11 cellular contexts compared by ENCODE assay signal in the genomic region with DNA sequence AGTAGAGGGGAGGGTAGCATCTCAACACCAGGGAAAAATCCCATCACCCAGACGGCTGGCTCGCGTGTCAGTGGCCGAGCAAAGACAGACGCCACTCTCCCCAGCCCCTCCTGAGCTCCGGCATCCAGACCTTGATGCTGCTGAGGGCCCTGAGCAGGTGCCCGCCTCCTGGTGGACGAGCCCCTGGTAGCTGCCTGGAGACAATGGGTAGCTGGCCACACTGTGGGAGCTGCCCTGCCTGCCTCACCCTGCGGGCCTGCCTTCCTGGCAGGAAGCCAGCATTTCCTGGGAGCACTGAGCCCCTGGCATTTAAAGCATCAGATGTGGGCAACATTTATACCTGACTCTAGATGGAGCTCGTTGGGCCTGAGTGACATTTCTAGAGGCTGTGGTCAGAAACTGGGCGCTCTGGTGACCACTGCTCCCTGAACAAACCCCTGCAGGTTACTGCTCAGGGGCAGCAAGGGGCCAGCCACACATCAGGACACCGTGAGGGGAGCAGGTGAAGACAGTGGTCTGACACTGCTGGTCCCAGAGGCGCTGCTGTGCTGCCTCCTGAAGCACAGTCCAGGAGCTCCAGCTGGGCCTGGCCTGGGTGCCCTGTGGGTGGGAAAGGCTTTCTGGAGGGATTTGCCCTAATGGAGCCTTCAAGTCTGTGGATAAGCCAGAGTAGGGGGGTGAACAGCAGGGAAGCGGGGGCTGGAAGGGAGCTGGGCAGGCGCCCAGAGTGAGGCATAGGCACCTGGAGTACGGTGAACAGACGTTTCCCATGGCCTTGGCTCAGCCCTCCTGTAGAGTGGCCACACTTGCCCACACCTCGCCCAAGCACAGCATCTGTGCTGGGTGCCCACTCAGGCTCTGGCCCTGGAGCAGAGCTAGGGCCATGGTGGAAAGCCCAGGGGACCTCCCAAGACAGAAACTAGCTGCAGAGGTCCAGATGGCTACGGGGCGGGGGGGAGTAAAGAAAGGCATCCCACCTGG.
DNase-seq lines count a peak whose midpoint lies in the region; ATAC-seq, FAIRE-seq and TF ChIP-seq lines count a peak whose summit lies in the region.
"Had no signal": no experiment of that assay in that cellular context is flagged by ENCODE, and none has a peak within 500 bp of the region (broad histone marks: within the 10 kb centered on the region; RNA-seq: fewer than 3 reads in every experiment).

No MANE protein-coding gene starts in this region.

- peaks cover 0 to 3% of the 10 kb centered on the region in 2 experiments; a peak in 2 of 5 replicates for H3K27me3 ChIP-seq in HepG2 (ENCODE audit: control insufficient read depth in 1 of 2, insufficient read depth in 2 of 2, low read length in 2 of 2)
- H3K27me3 ChIP-seq: body of pancreas had no signal

- intact Hi-C loops in HepG2 (cut with micrococcal nuclease; ENCODE audit: unreplicated experiment) = loop anchor here (1.0 to 2.0 kb wide), 2 partner anchors 62 to 82 kb away; no protein-coding TSS in a partner anchor

- in situ Hi-C loops in HepG2 (cut with HindIII; ENCODE audit: extremely low pct_ligation_motif_present, low pct_unique_long_range_greater_than_20kb) = loop anchor here (5.0 kb wide), 1 partner anchor 83 kb away; no protein-coding TSS in a partner anchor

- TF ChIP-seq POLR2A in HepG2 (IDR thresholded peaks at IDR 0.05; ENCODE audit: insufficient read depth in 1 of 2, low read depth in 2 of 2, low read length in 2 of 2) = no peak

- no peak for DNase-seq in D721Med (ENCODE audit: insufficient read length, low spot score)
- DNase-seq in HK-2 (ENCODE audit: unreplicated experiment) = peak; percentile 66
- peak; percentile 49 for DNase-seq in SK-N-DZ (ENCODE audit: low spot score)
- DNase-seq in HepG2 (ENCODE audit: low spot score) = peak; percentile 27
- no peak for DNase-seq in dermis blood vessel endothelial cell
- DNase-seq: activated B cell treated with CpG ODN at 0.5 μM for 24 hours, hippocampal formation had no signal

- CTCF ChIA-PET in HepG2 (lab: Yijun Ruan, JAX; ENCODE audit: low intra/inter-chr PET ratio, low total read pairs) = interaction anchor here (0.8 kb wide), 1 partner anchor 82 kb away, joined by 3 read pairs; no protein-coding TSS in a partner anchor

- H3K4me2 ChIP-seq in HepG2 (ENCODE audit: low read depth, low read length) = no peak overlapping the region

- no peaks in the 10 kb centered on the region for H3K9me3 ChIP-seq in HepG2 (ENCODE audit: low read length)
- H3K9me3 ChIP-seq: body of pancreas had no signal

- H3K4me3 ChIP-seq in HepG2 (replicated peaks in 1 of 3; ENCODE audit: insufficient read depth in 1 of 3, low read depth in 2 of 3, low read length in 3 of 3) = no peak overlapping the region
- H3K4me3 ChIP-seq: body of pancreas had no signal

- ATAC-seq in HepG2 (peak; percentile 63), HG02678 (IDR thresholded peaks at IDR 0.05; ENCODE audit: unreplicated experiment) (no peak), HG02588 (IDR thresholded peaks at IDR 0.05; ENCODE audit: unreplicated experiment) (no peak), HG02884 (IDR thresholded peaks at IDR 0.05; ENCODE audit: unreplicated experiment) (no peak)
- ATAC-seq: body of pancreas had no signal

- no peak overlapping the region for H2AFZ ChIP-seq in HepG2 (ENCODE audit: low read length)

- POLR2A ChIA-PET in HepG2 (lab: Yijun Ruan, JAX) = no interaction called here

- H3K79me2 ChIP-seq in HepG2 (ENCODE audit: insufficient read depth, low read length) = no peaks in the 10 kb centered on the region

- BruUV-seq in HepG2 (replicated peaks; lab: Mats Ljungman, UMichigan) = no TSS peak

- no peaks in the 10 kb centered on the region for H4K20me1 ChIP-seq in HepG2 (ENCODE audit: insufficient read depth, low read length)

- H3K9ac ChIP-seq in HepG2 (ENCODE audit: insufficient read depth, low read depth, low read length) = no peak overlapping the region

- 58% methylated on average over 13 of the region's 20 CpGs for WGBS in HepG2 (ENCODE audit: low lambda C conversion rate)

- no peak overlapping the region for H3K27ac ChIP-seq in HepG2 (ENCODE audit: extremely low read length, insufficient read depth, low read length)
- H3K27ac ChIP-seq: body of pancreas had no signal

- peak; percentile 9 for TF ChIP-seq CTCF in D721Med (IDR thresholded peaks at IDR 0.05; ENCODE audit: insufficient read depth, missing control alignments)
- peak; percentile 12; the same call in 1 of the 2 replicates for TF ChIP-seq CTCF in HepG2 (CRISPR knock-in tag; IDR thresholded peaks at IDR 0.05)

- TF ChIP-seq RAD21 in HepG2 (CRISPR knock-in tag; IDR thresholded peaks at IDR 0.05) = no peak; the same call in 1 of the 2 replicates

- peaks cover 4% of the 10 kb centered on the region for H3K4me1 ChIP-seq in HepG2 (ENCODE audit: insufficient read depth, low read length)
- H3K4me1 ChIP-seq: body of pancreas had no signal

- H3K36me3 ChIP-seq in HepG2 (replicated peaks in 1 of 2; ENCODE audit: control insufficient read depth in 1 of 2, insufficient read depth in 2 of 2, low read length in 2 of 2) = no peaks in the 10 kb centered on the region

- no peak for FAIRE-seq in D721Med (lab: Jason Lieb, UNC)
- no peak for FAIRE-seq in HepG2 (lab: Jason Lieb, UNC)

- TF ChIP-seq EP300 in HepG2 (IDR thresholded peaks at IDR 0.05; ENCODE audit: low read depth in 2 of 2, low read length in 2 of 2) (no peak), HepG2 (CRISPR knock-in tag; IDR thresholded peaks at IDR 0.05; ENCODE audit: borderline replicate concordance) (no peak)

TF ChIP-seq in HepG2, 621 proteins besides CTCF, POLR2A, EP300 and RAD21:
- no peak for TF ChIP-seq RXRB (CRISPR knock-in tag; IDR thresholded peaks at IDR 0.05; ENCODE audit: borderline replicate concordance)
- TF ChIP-seq AGO2 (optimal IDR thresholded peaks at IDR 0.05; ENCODE audit: low read depth, low read length) = peak; percentile 40
- 0 out of 2 replicates have a peak, but pooled peaks have one; percentile 25 for TF ChIP-seq HNRNPL (IDR thresholded peaks at IDR 0.05; ENCODE audit: low read depth, low read length)
- TF ChIP-seq, protein P1, sequence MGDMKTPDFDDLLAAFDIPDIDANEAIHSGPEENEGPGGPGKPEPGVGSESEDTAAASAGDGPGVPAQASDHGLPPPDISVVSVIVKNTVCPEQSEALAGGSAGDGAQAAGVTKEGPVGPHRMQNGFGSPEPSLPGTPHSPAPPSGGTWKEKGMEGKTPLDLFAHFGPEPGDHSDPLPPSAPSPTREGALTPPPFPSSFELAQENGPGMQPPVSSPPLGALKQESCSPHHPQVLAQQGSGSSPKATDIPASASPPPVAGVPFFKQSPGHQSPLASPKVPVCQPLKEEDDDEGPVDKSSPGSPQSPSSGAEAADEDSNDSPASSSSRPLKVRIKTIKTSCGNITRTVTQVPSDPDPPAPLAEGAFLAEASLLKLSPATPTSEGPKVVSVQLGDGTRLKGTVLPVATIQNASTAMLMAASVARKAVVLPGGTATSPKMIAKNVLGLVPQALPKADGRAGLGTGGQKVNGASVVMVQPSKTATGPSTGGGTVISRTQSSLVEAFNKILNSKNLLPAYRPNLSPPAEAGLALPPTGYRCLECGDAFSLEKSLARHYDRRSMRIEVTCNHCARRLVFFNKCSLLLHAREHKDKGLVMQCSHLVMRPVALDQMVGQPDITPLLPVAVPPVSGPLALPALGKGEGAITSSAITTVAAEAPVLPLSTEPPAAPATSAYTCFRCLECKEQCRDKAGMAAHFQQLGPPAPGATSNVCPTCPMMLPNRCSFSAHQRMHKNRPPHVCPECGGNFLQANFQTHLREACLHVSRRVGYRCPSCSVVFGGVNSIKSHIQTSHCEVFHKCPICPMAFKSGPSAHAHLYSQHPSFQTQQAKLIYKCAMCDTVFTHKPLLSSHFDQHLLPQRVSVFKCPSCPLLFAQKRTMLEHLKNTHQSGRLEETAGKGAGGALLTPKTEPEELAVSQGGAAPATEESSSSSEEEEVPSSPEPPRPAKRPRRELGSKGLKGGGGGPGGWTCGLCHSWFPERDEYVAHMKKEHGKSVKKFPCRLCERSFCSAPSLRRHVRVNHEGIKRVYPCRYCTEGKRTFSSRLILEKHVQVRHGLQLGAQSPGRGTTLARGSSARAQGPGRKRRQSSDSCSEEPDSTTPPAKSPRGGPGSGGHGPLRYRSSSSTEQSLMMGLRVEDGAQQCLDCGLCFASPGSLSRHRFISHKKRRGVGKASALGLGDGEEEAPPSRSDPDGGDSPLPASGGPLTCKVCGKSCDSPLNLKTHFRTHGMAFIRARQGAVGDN (CRISPR knock-in tag; IDR thresholded peaks at IDR 0.05) = peak; percentile 21; the same call in 1 of the 2 replicates
- no peak for TF ChIP-seq ZSCAN25 (CRISPR knock-in tag; IDR thresholded peaks at IDR 0.05)

Comparison
In these comparisons a context has a peak if more than half of its experiments do, and no peak if none do; other contexts are left out.
1. DNase-seq: peak in HK-2 (single experiment), SK-N-DZ (single experiment) and HepG2 (single experiment); none in D721Med (single experiment) and dermis blood vessel endothelial cell (single experiment).